Comparison of ENCODE assay signal across 1 cellular context in genomic region chr1:119767486-119767885, GRCh38.
TF ChIP-seq lines count a peak whose summit lies in the region.

No MANE protein-coding gene starts in this region.

TF ChIP-seq in HepG2, 621 proteins besides CTCF, POLR2A, EP300 and RAD21:
- TF ChIP-seq ZNF615 (CRISPR knock-in tag; IDR thresholded peaks at IDR 0.05; ENCODE audit: borderline replicate concordance): no peak
- peak; percentile 67; the same call in 1 of the 2 replicates for TF ChIP-seq ZNF652 (CRISPR knock-in tag; IDR thresholded peaks at IDR 0.05; ENCODE audit: borderline replicate concordance, low read depth)
- no peak for TF ChIP-seq ZBTB40 (IDR thresholded peaks at IDR 0.05)
- TF ChIP-seq ZBTB40 (CRISPR knock-in tag; IDR thresholded peaks at IDR 0.05): no peak
- no peak for TF ChIP-seq ZNF788 (CRISPR knock-in tag; IDR thresholded peaks at IDR 0.05; ENCODE audit: borderline replicate concordance)
- no peak for TF ChIP-seq STAT5B (CRISPR knock-in tag; IDR thresholded peaks at IDR 0.05)
- TF ChIP-seq TEAD3 (CRISPR knock-in tag; optimal IDR thresholded peaks at IDR 0.05; ENCODE audit: borderline replicate concordance): no peak
- no peak for TF ChIP-seq CEBPZ (IDR thresholded peaks at IDR 0.05; ENCODE audit: low read length)
